8 cellular contexts compared by ENCODE assay signal in genomic region chr15:75368689-75369239, GRCh38. TPM values are rescaled to one million over a fixed set of nuclear protein-coding genes. Genes with fewer than 3 reads are reported as not detected.
DNase-seq lines count a peak whose midpoint lies in the region; ATAC-seq and TF ChIP-seq lines count a peak whose summit lies in the region.

No MANE protein-coding gene starts in this region.

- TF ChIP-seq CTCF in Loucy (conservative IDR thresholded peaks at IDR 0.05; ENCODE audit: low read length) (no peak), mucosa of descending colon (IDR thresholded peaks at IDR 0.05) (no peak)

- DNase-seq in NCI-H345 (lab: John Stamatoyannopoulos, UW) = peak; percentile 33
- DNase-seq in NCI-H345 treated with DMSO at 0.1 percent for 48 hours (lab: John Stamatoyannopoulos, UW; ENCODE audit: unreplicated experiment) = no peak
- DNase-seq in mucosa of descending colon = no peak
- no peak for DNase-seq in T1000 (lab: John Stamatoyannopoulos, UW)
- DNase-seq in NAMALWA (ENCODE audit: low spot score) = no peak

- no peaks in the 10 kb centered on the region for H3K9me3 ChIP-seq in Loucy (ENCODE audit: insufficient read depth, low read depth, low read length)
- H3K9me3 ChIP-seq in mucosa of descending colon = no peaks in the 10 kb centered on the region

- ATAC-seq in mucosa of descending colon (peak; percentile 21), HG02571 (IDR thresholded peaks at IDR 0.05; ENCODE audit: unreplicated experiment) (no peak)

- H3K4me3 ChIP-seq in Loucy (ENCODE audit: low read length, poor library complexity, severe bottlenecking) (peak overlapping the region; percentile 85), mucosa of descending colon (peak overlapping the region; percentile 87)

- H3K9ac ChIP-seq in Loucy (ENCODE audit: low read depth, low read length, poor library complexity, severe bottlenecking) = peak overlapping the region; percentile 88

- peaks cover 17% of the 10 kb centered on the region for H3K4me1 ChIP-seq in Loucy (ENCODE audit: insufficient read depth, low read length, poor library complexity, severe bottlenecking)
- peaks cover 17% of the 10 kb centered on the region for H3K4me1 ChIP-seq in mucosa of descending colon (ENCODE audit: low read depth)

- H3K9me2 ChIP-seq in Loucy (replicated peaks; ENCODE audit: low read depth, low read length) = no peaks in the 10 kb centered on the region

- H3K27me3 ChIP-seq in Loucy (ENCODE audit: insufficient read depth, low read length, poor library complexity, severe bottlenecking) = no peaks in the 10 kb centered on the region

- H3K79me2 ChIP-seq in Loucy (ENCODE audit: insufficient read depth, low read length) = peaks cover 24% of the 10 kb centered on the region

- H3K27ac ChIP-seq in cingulate gyrus (ENCODE audit: low read depth, low read length) = peak overlapping the region; percentile 89

- H3K36me3 ChIP-seq in Loucy (ENCODE audit: insufficient read depth, low read length) (peaks cover 47% of the 10 kb centered on the region), mucosa of descending colon (ENCODE audit: low read depth) (no peaks in the 10 kb centered on the region)

- peak overlapping the region; percentile 93 for H3K4me2 ChIP-seq in Loucy (ENCODE audit: low read depth, low read length, poor library complexity, severe bottlenecking)

- no peaks in the 10 kb centered on the region for H3F3A ChIP-seq in Loucy (ENCODE audit: low read depth)

- H4K20me1 ChIP-seq in Loucy (ENCODE audit: insufficient read depth, low read length, poor library complexity, severe bottlenecking) = no peaks in the 10 kb centered on the region

- peak overlapping the region; percentile 78; the same call in 1 of the 2 replicates for H2AFZ ChIP-seq in Loucy (ENCODE audit: low read length)

- intact Hi-C loops in mucosa of descending colon (cut with DNase I, micrococcal nuclease) = no loop called here

RNA-seq across cellular contexts. Expression of gene MAN2C1, which starts 0.4 kb away (rescaled TPM):
- 100 to 1,000 TPM; 192 to 239 (median 217) TPM for total RNA-seq in mucosa of descending colon

RNA-seq across cellular contexts. Expression of gene NEIL1, which starts 21.9 kb away (rescaled TPM):
- 10 to 100 TPM; 38.0 to 67.9 (median 41.4) TPM for total RNA-seq in mucosa of descending colon

RNA-seq across cellular contexts. Expression of gene COMMD4, which starts 32.9 kb away (rescaled TPM):
- 10 to 100 TPM; 57.2 to 84.9 (median 72.3) TPM for total RNA-seq in mucosa of descending colon
